Comparison of ENCODE assay signal across 1 cellular context in the genomic region with DNA sequence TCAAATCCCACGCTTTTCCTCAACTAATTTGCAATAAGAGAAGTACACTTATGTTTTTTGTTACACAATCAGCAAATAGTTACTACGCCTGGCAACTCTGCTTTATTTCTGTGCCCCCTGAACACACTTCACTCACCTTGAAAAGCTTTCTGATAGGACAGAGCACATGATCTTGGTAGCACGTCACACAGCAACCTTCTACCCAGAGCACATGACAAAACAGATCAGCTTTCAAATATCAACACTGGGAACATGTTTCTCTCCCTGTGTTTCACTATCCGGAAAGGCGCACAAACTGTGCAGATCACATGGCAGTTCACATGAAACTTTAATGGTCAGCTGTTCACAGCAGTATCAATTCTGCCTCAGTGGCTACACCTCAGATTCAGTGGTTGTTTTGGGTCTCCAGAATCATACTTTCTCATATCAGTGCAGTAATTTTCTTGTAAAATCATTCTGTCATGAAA.
TF ChIP-seq lines count a peak whose summit lies in the region.

No MANE protein-coding gene starts in this region.

TF ChIP-seq in HepG2, 621 proteins besides CTCF, POLR2A, EP300 and RAD21 (continued from another document and continues in another):
- TF ChIP-seq, protein P1, sequence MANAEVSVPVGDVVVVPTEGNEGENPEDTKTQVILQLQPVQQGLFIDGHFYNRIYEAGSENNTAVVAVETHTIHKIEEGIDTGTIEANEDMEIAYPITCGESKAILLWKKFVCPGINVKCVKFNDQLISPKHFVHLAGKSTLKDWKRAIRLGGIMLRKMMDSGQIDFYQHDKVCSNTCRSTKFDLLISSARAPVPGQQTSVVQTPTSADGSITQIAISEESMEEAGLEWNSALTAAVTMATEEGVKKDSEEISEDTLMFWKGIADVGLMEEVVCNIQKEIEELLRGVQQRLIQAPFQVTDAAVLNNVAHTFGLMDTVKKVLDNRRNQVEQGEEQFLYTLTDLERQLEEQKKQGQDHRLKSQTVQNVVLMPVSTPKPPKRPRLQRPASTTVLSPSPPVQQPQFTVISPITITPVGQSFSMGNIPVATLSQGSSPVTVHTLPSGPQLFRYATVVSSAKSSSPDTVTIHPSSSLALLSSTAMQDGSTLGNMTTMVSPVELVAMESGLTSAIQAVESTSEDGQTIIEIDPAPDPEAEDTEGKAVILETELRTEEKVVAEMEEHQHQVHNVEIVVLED (CRISPR knock-in tag; IDR thresholded peaks at IDR 0.05; ENCODE audit: borderline replicate concordance) = no peak
- TF ChIP-seq ZNF703 (CRISPR knock-in tag; IDR thresholded peaks at IDR 0.05; ENCODE audit: borderline replicate concordance) (no peak), MED1 (CRISPR knock-in tag; IDR thresholded peaks at IDR 0.05) (peak; percentile 65), ELF3 (CRISPR knock-in tag; IDR thresholded peaks at IDR 0.05) (peak; percentile 10; the same call in 1 of the 2 replicates), ZNF678 (CRISPR knock-in tag; IDR thresholded peaks at IDR 0.05) (peak; percentile 47; the same call in 1 of the 2 replicates), ZNF891 (CRISPR knock-in tag; IDR thresholded peaks at IDR 0.05) (no peak), FOSL2 (CRISPR knock-in tag; IDR thresholded peaks at IDR 0.05) (no peak), FOXA3 (CRISPR knock-in tag; IDR thresholded peaks at IDR 0.05) (peak; percentile 44), TGIF2 (CRISPR knock-in tag; IDR thresholded peaks at IDR 0.05) (peak; percentile 66), NPAS2 (CRISPR knock-in tag; IDR thresholded peaks at IDR 0.05; ENCODE audit: borderline replicate concordance) (no peak), ZNF138 (CRISPR knock-in tag; IDR thresholded peaks at IDR 0.05; ENCODE audit: low read depth) (no peak), ATAD3A (CRISPR knock-in tag; IDR thresholded peaks at IDR 0.05) (no peak), ZMYM4 (CRISPR knock-in tag; IDR thresholded peaks at IDR 0.05) (peak; percentile 58; the same call in 1 of the 2 replicates), ZFP82 (CRISPR knock-in tag; IDR thresholded peaks at IDR 0.05; ENCODE audit: borderline replicate concordance) (no peak), MXI1 (IDR thresholded peaks at IDR 0.05; ENCODE audit: borderline replicate concordance, low read depth, low read length) (peak; percentile 91; the same call in 2 of the 3 replicates), ZFX (CRISPR knock-in tag; IDR thresholded peaks at IDR 0.05; ENCODE audit: low read depth) (0 out of 2 replicates have a peak, but pooled peaks have one; percentile 20), NFYB (CRISPR knock-in tag; IDR thresholded peaks at IDR 0.05) (0 out of 2 replicates have a peak, but pooled peaks have one; percentile 33), HOXA3 (CRISPR knock-in tag; IDR thresholded peaks at IDR 0.05) (peak; percentile 61), ZNF572 (CRISPR knock-in tag; IDR thresholded peaks at IDR 0.05) (no peak), MEIS1 (CRISPR knock-in tag; IDR thresholded peaks at IDR 0.05; ENCODE audit: borderline replicate concordance) (no peak), XRCC5 (optimal IDR thresholded peaks at IDR 0.05; ENCODE audit: low read length) (no peak), NKX3-1 (CRISPR knock-in tag; IDR thresholded peaks at IDR 0.05) (no peak), ZBTB21 (CRISPR knock-in tag; IDR thresholded peaks at IDR 0.05) (peak; percentile 83), CREB1 (IDR thresholded peaks at IDR 0.05) (peak; percentile 76), CREB1 (CRISPR knock-in tag; IDR thresholded peaks at IDR 0.05) (peak; percentile 75), MXD4 (CRISPR knock-in tag; IDR thresholded peaks at IDR 0.05) (peak; percentile 52; the same call in 1 of the 2 replicates), HOXD1 (CRISPR knock-in tag; IDR thresholded peaks at IDR 0.05) (no peak), SIN3A (IDR thresholded peaks at IDR 0.05; ENCODE audit: borderline replicate concordance, low read depth, low read length) (0 out of 2 replicates have a peak, but pooled peaks have one; percentile 64), HNF4A (CRISPR knock-in tag; IDR thresholded peaks at IDR 0.05) (0 out of 2 replicates have a peak, but pooled peaks have one; percentile 16), ATF1 (CRISPR knock-in tag; IDR thresholded peaks at IDR 0.05) (peak; percentile 70; the same call in 1 of the 2 replicates), MIXL1 (CRISPR knock-in tag; IDR thresholded peaks at IDR 0.05) (0 out of 2 replicates have a peak, but pooled peaks have one; percentile 11), SIX1 (CRISPR knock-in tag; IDR thresholded peaks at IDR 0.05; ENCODE audit: borderline replicate concordance) (peak; percentile 90; the same call in 1 of the 2 replicates), GATAD2A (CRISPR knock-in tag; IDR thresholded peaks at IDR 0.05) (peak; percentile 24; the same call in 1 of the 2 replicates), YEATS4 (CRISPR knock-in tag; IDR thresholded peaks at IDR 0.05; ENCODE audit: borderline replicate concordance) (no peak), SIX4 (CRISPR knock-in tag; IDR thresholded peaks at IDR 0.05) (peak; percentile 78), ELF1 (CRISPR knock-in tag; IDR thresholded peaks at IDR 0.05) (0 out of 2 replicates have a peak, but pooled peaks have one; percentile 24), ZNF558 (CRISPR knock-in tag; IDR thresholded peaks at IDR 0.05; ENCODE audit: borderline replicate concordance) (no peak), MATR3 (CRISPR knock-in tag; IDR thresholded peaks at IDR 0.05) (no peak), ZNF670 (CRISPR knock-in tag; IDR thresholded peaks at IDR 0.05; ENCODE audit: borderline replicate concordance) (no peak)
- TF ChIP-seq, protein P2, sequence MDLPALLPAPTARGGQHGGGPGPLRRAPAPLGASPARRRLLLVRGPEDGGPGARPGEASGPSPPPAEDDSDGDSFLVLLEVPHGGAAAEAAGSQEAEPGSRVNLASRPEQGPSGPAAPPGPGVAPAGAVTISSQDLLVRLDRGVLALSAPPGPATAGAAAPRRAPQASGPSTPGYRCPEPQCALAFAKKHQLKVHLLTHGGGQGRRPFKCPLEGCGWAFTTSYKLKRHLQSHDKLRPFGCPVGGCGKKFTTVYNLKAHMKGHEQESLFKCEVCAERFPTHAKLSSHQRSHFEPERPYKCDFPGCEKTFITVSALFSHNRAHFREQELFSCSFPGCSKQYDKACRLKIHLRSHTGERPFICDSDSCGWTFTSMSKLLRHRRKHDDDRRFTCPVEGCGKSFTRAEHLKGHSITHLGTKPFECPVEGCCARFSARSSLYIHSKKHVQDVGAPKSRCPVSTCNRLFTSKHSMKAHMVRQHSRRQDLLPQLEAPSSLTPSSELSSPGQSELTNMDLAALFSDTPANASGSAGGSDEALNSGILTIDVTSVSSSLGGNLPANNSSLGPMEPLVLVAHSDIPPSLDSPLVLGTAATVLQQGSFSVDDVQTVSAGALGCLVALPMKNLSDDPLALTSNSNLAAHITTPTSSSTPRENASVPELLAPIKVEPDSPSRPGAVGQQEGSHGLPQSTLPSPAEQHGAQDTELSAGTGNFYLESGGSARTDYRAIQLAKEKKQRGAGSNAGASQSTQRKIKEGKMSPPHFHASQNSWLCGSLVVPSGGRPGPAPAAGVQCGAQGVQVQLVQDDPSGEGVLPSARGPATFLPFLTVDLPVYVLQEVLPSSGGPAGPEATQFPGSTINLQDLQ (CRISPR knock-in tag; IDR thresholded peaks at IDR 0.05) = no peak
- TF ChIP-seq, protein P3, sequence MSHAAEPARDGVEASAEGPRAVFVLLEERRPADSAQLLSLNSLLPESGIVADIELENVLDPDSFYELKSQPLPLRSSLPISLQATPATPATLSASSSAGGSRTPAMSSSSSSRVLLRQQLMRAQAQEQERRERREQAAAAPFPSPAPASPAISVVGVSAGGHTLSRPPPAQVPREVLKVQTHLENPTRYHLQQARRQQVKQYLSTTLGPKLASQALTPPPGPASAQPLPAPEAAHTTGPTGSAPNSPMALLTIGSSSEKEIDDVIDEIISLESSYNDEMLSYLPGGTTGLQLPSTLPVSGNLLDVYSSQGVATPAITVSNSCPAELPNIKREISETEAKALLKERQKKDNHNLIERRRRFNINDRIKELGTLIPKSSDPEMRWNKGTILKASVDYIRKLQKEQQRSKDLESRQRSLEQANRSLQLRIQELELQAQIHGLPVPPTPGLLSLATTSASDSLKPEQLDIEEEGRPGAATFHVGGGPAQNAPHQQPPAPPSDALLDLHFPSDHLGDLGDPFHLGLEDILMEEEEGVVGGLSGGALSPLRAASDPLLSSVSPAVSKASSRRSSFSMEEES (CRISPR knock-in tag; IDR thresholded peaks at IDR 0.05) = peak; percentile 87
- TF ChIP-seq, protein P4, sequence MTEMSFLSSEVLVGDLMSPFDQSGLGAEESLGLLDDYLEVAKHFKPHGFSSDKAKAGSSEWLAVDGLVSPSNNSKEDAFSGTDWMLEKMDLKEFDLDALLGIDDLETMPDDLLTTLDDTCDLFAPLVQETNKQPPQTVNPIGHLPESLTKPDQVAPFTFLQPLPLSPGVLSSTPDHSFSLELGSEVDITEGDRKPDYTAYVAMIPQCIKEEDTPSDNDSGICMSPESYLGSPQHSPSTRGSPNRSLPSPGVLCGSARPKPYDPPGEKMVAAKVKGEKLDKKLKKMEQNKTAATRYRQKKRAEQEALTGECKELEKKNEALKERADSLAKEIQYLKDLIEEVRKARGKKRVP (CRISPR knock-in tag; IDR thresholded peaks at IDR 0.05) = peak in 1 of 2 experiments; percentile 32; a peak in 1 of 4 replicates
- TF ChIP-seq, protein P5, sequence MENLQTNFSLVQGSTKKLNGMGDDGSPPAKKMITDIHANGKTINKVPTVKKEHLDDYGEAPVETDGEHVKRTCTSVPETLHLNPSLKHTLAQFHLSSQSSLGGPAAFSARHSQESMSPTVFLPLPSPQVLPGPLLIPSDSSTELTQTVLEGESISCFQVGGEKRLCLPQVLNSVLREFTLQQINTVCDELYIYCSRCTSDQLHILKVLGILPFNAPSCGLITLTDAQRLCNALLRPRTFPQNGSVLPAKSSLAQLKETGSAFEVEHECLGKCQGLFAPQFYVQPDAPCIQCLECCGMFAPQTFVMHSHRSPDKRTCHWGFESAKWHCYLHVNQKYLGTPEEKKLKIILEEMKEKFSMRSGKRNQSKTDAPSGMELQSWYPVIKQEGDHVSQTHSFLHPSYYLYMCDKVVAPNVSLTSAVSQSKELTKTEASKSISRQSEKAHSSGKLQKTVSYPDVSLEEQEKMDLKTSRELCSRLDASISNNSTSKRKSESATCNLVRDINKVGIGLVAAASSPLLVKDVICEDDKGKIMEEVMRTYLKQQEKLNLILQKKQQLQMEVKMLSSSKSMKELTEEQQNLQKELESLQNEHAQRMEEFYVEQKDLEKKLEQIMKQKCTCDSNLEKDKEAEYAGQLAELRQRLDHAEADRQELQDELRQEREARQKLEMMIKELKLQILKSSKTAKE (CRISPR knock-in tag; IDR thresholded peaks at IDR 0.05; ENCODE audit: borderline replicate concordance) = no peak
- TF ChIP-seq, protein P6, sequence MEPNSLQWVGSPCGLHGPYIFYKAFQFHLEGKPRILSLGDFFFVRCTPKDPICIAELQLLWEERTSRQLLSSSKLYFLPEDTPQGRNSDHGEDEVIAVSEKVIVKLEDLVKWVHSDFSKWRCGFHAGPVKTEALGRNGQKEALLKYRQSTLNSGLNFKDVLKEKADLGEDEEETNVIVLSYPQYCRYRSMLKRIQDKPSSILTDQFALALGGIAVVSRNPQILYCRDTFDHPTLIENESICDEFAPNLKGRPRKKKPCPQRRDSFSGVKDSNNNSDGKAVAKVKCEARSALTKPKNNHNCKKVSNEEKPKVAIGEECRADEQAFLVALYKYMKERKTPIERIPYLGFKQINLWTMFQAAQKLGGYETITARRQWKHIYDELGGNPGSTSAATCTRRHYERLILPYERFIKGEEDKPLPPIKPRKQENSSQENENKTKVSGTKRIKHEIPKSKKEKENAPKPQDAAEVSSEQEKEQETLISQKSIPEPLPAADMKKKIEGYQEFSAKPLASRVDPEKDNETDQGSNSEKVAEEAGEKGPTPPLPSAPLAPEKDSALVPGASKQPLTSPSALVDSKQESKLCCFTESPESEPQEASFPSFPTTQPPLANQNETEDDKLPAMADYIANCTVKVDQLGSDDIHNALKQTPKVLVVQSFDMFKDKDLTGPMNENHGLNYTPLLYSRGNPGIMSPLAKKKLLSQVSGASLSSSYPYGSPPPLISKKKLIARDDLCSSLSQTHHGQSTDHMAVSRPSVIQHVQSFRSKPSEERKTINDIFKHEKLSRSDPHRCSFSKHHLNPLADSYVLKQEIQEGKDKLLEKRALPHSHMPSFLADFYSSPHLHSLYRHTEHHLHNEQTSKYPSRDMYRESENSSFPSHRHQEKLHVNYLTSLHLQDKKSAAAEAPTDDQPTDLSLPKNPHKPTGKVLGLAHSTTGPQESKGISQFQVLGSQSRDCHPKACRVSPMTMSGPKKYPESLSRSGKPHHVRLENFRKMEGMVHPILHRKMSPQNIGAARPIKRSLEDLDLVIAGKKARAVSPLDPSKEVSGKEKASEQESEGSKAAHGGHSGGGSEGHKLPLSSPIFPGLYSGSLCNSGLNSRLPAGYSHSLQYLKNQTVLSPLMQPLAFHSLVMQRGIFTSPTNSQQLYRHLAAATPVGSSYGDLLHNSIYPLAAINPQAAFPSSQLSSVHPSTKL (CRISPR knock-in tag; IDR thresholded peaks at IDR 0.05) = peak; percentile 49; the same call in 1 of the 2 replicates
- TF ChIP-seq, protein P7, sequence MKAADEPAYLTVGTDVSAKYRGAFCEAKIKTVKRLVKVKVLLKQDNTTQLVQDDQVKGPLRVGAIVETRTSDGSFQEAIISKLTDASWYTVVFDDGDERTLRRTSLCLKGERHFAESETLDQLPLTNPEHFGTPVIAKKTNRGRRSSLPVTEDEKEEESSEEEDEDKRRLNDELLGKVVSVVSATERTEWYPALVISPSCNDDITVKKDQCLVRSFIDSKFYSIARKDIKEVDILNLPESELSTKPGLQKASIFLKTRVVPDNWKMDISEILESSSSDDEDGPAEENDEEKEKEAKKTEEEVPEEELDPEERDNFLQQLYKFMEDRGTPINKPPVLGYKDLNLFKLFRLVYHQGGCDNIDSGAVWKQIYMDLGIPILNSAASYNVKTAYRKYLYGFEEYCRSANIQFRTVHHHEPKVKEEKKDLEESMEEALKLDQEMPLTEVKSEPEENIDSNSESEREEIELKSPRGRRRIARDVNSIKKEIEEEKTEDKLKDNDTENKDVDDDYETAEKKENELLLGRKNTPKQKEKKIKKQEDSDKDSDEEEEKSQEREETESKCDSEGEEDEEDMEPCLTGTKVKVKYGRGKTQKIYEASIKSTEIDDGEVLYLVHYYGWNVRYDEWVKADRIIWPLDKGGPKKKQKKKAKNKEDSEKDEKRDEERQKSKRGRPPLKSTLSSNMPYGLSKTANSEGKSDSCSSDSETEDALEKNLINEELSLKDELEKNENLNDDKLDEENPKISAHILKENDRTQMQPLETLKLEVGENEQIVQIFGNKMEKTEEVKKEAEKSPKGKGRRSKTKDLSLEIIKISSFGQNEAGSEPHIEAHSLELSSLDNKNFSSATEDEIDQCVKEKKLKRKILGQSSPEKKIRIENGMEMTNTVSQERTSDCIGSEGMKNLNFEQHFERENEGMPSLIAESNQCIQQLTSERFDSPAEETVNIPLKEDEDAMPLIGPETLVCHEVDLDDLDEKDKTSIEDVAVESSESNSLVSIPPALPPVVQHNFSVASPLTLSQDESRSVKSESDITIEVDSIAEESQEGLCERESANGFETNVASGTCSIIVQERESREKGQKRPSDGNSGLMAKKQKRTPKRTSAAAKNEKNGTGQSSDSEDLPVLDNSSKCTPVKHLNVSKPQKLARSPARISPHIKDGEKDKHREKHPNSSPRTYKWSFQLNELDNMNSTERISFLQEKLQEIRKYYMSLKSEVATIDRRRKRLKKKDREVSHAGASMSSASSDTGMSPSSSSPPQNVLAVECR (CRISPR knock-in tag; IDR thresholded peaks at IDR 0.05; ENCODE audit: borderline replicate concordance) = peak; percentile 71
- TF ChIP-seq, protein P8, sequence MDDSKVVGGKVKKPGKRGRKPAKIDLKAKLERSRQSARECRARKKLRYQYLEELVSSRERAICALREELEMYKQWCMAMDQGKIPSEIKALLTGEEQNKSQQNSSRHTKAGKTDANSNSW (CRISPR knock-in tag; IDR thresholded peaks at IDR 0.05; ENCODE audit: borderline replicate concordance) = no peak
- TF ChIP-seq, protein P9, sequence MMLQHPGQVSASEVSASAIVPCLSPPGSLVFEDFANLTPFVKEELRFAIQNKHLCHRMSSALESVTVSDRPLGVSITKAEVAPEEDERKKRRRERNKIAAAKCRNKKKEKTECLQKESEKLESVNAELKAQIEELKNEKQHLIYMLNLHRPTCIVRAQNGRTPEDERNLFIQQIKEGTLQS (CRISPR knock-in tag; IDR thresholded peaks at IDR 0.05) = no peak
